ENCODE assay signal across 8 cellular contexts in genomic region chr19:34150558-34150957, GRCh38.
"Had no signal": no experiment of that assay in that cellular context is flagged by ENCODE, and none has a peak within 500 bp of the region (broad histone marks: within the 10 kb centered on the region; RNA-seq: fewer than 3 reads in every experiment).

No MANE protein-coding gene starts in this region.

- H3K4me2 ChIP-seq: GM23338 had no signal

- H3K27ac ChIP-seq: HL-60 had no signal

- FAIRE-seq: H1, H54, K562 had no signal

- H2AFZ ChIP-seq: GM23338 had no signal

- H3K27ac Mint-ChIP-seq: GM23338, H9 had no signal

- H3K4me3 Mint-ChIP-seq: GM23338, H9 had no signal

- H3K4me3 ChIP-seq: GM23338, K562 had no signal

- ATAC-seq: GM23338, K562 had no signal

- DNase-seq: H9, HCEC 1CT, IMR-90 had no signal
